Comparison of ENCODE assay signal across 1 cellular context in the genomic region with DNA sequence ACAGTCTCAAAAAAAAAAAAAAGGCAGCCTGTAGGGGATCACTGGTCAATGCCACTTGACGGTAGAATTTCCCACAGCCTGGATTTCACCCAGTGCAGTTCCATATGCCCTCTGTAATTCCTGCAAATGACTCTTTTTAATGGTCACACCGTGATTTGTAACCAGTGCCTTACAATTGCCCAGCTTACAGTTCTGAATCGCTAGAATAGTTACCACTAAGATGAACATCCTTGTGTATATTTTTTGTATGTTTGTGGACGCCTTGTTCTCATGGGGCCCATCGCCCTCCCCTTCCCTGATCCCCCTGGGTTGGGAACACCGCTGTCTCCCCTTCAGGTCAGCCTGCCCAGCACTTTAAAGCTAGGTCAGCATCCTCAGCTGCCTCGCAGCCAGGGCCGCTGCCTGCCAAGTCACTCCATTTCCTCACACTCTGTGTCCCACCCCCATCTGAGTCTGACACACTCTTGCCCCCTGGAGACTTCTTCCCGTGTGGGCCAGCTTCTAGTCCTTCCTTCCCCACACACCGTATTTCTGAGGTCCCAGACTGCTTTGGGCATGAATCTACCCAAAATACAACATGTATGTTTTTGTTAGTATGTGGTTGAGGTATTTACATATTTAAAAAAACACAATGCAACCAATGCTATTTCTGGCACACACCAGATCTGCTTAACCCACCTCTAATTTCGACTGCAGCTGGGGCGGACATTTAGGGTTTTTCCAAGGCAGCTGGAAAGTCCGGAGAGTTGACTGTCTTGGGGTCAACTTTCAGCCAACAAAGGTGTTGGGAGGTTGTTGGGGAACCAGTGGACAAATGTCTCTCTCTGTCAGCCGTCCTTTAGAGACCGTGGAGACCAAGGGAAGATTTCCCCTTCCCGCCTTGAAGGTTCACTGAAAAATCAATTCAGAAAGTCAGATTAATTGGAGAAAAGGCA.
TF ChIP-seq lines count a peak whose summit lies in the region.

No MANE protein-coding gene starts in this region.

TF ChIP-seq in GM12878, 131 proteins besides CTCF, POLR2A, EP300 and RAD21 (continued from another document and continues in another):
- TF ChIP-seq, protein P1, sequence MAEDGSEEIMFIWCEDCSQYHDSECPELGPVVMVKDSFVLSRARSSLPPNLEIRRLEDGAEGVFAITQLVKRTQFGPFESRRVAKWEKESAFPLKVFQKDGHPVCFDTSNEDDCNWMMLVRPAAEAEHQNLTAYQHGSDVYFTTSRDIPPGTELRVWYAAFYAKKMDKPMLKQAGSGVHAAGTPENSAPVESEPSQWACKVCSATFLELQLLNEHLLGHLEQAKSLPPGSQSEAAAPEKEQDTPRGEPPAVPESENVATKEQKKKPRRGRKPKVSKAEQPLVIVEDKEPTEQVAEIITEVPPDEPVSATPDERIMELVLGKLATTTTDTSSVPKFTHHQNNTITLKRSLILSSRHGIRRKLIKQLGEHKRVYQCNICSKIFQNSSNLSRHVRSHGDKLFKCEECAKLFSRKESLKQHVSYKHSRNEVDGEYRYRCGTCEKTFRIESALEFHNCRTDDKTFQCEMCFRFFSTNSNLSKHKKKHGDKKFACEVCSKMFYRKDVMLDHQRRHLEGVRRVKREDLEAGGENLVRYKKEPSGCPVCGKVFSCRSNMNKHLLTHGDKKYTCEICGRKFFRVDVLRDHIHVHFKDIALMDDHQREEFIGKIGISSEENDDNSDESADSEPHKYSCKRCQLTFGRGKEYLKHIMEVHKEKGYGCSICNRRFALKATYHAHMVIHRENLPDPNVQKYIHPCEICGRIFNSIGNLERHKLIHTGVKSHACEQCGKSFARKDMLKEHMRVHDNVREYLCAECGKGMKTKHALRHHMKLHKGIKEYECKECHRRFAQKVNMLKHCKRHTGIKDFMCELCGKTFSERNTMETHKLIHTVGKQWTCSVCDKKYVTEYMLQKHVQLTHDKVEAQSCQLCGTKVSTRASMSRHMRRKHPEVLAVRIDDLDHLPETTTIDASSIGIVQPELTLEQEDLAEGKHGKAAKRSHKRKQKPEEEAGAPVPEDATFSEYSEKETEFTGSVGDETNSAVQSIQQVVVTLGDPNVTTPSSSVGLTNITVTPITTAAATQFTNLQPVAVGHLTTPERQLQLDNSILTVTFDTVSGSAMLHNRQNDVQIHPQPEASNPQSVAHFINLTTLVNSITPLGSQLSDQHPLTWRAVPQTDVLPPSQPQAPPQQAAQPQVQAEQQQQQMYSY (CRISPR knock-in tag; IDR thresholded peaks at IDR 0.05) = no peak
- no peak for TF ChIP-seq ZNF24 (IDR thresholded peaks at IDR 0.05)
- TF ChIP-seq CBX3 (IDR thresholded peaks at IDR 0.05; ENCODE audit: borderline replicate concordance, low read depth) = no peak
- peak; percentile 97 for TF ChIP-seq ATF2 (IDR thresholded peaks at IDR 0.05; ENCODE audit: low read length)
- TF ChIP-seq, protein P2, sequence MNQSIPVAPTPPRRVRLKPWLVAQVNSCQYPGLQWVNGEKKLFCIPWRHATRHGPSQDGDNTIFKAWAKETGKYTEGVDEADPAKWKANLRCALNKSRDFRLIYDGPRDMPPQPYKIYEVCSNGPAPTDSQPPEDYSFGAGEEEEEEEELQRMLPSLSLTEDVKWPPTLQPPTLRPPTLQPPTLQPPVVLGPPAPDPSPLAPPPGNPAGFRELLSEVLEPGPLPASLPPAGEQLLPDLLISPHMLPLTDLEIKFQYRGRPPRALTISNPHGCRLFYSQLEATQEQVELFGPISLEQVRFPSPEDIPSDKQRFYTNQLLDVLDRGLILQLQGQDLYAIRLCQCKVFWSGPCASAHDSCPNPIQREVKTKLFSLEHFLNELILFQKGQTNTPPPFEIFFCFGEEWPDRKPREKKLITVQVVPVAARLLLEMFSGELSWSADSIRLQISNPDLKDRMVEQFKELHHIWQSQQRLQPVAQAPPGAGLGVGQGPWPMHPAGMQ (IDR thresholded peaks at IDR 0.05; ENCODE audit: borderline replicate concordance) = no peak
- peak; percentile 95; the same call in 1 of the 2 replicates for TF ChIP-seq CBX5 (IDR thresholded peaks at IDR 0.05; ENCODE audit: low read depth)
- TF ChIP-seq PML (IDR thresholded peaks at IDR 0.05; ENCODE audit: low read length) = peak; percentile 82
- TF ChIP-seq IRF4 (IDR thresholded peaks at IDR 0.05; ENCODE audit: low read depth, low read length) = peak; percentile 40; the same call in 1 of the 2 replicates
- peak; percentile 98 for TF ChIP-seq FOXM1 (IDR thresholded peaks at IDR 0.05; ENCODE audit: low read depth, low read length)
- TF ChIP-seq SMC3 (IDR thresholded peaks at IDR 0.05; ENCODE audit: borderline replicate concordance, low read length) = 0 out of 2 replicates have a peak, but pooled peaks have one; percentile 11
- TF ChIP-seq BACH1 (IDR thresholded peaks at IDR 0.05; ENCODE audit: borderline replicate concordance) = no peak; the same call in 1 of the 2 replicates
- TF ChIP-seq POU2F2 (IDR thresholded peaks at IDR 0.05; ENCODE audit: borderline replicate concordance, low read depth, low read length) = peak; percentile 98
- no peak for TF ChIP-seq USF1 (IDR thresholded peaks at IDR 0.05; ENCODE audit: borderline replicate concordance, extremely low read length, insufficient read depth, low read depth, low read length)
- peak; percentile 43 for TF ChIP-seq CREB1 (IDR thresholded peaks at IDR 0.05; ENCODE audit: low read depth)
- TF ChIP-seq HDAC6 (IDR thresholded peaks at IDR 0.05; ENCODE audit: unreplicated experiment) = no peak
- TF ChIP-seq, protein P3, sequence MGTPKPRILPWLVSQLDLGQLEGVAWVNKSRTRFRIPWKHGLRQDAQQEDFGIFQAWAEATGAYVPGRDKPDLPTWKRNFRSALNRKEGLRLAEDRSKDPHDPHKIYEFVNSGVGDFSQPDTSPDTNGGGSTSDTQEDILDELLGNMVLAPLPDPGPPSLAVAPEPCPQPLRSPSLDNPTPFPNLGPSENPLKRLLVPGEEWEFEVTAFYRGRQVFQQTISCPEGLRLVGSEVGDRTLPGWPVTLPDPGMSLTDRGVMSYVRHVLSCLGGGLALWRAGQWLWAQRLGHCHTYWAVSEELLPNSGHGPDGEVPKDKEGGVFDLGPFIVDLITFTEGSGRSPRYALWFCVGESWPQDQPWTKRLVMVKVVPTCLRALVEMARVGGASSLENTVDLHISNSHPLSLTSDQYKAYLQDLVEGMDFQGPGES (IDR thresholded peaks at IDR 0.05) = no peak
- no peak for TF ChIP-seq SREBF2 (IDR thresholded peaks at IDR 0.05; ENCODE audit: low read length)
- TF ChIP-seq MEF2B (IDR thresholded peaks at IDR 0.05; ENCODE audit: partially characterized antibody, poor library complexity, severe bottlenecking) = peak; percentile 100
- no peak for TF ChIP-seq ZNF207 (IDR thresholded peaks at IDR 0.05; ENCODE audit: borderline replicate concordance)
- no peak; the same call in 1 of the 2 replicates for TF ChIP-seq RB1 (IDR thresholded peaks at IDR 0.05; ENCODE audit: borderline replicate concordance)
- TF ChIP-seq, protein P4, sequence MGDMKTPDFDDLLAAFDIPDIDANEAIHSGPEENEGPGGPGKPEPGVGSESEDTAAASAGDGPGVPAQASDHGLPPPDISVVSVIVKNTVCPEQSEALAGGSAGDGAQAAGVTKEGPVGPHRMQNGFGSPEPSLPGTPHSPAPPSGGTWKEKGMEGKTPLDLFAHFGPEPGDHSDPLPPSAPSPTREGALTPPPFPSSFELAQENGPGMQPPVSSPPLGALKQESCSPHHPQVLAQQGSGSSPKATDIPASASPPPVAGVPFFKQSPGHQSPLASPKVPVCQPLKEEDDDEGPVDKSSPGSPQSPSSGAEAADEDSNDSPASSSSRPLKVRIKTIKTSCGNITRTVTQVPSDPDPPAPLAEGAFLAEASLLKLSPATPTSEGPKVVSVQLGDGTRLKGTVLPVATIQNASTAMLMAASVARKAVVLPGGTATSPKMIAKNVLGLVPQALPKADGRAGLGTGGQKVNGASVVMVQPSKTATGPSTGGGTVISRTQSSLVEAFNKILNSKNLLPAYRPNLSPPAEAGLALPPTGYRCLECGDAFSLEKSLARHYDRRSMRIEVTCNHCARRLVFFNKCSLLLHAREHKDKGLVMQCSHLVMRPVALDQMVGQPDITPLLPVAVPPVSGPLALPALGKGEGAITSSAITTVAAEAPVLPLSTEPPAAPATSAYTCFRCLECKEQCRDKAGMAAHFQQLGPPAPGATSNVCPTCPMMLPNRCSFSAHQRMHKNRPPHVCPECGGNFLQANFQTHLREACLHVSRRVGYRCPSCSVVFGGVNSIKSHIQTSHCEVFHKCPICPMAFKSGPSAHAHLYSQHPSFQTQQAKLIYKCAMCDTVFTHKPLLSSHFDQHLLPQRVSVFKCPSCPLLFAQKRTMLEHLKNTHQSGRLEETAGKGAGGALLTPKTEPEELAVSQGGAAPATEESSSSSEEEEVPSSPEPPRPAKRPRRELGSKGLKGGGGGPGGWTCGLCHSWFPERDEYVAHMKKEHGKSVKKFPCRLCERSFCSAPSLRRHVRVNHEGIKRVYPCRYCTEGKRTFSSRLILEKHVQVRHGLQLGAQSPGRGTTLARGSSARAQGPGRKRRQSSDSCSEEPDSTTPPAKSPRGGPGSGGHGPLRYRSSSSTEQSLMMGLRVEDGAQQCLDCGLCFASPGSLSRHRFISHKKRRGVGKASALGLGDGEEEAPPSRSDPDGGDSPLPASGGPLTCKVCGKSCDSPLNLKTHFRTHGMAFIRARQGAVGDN (IDR thresholded peaks at IDR 0.05) = peak; percentile 78
- TF ChIP-seq ZNF274 (IDR thresholded peaks at IDR 0.05; ENCODE audit: insufficient read depth, insufficient read length) = no peak
- no peak; the same call in 1 of the 2 replicates for TF ChIP-seq ZSCAN29 (IDR thresholded peaks at IDR 0.05)
- TF ChIP-seq SP1 (IDR thresholded peaks at IDR 0.05; ENCODE audit: low read depth, low read length) = peak; percentile 46
- TF ChIP-seq NBN (IDR thresholded peaks at IDR 0.05) = peak; percentile 79
- TF ChIP-seq FOXK2 (IDR thresholded peaks at IDR 0.05) = no peak
- TF ChIP-seq ZBTB11 (CRISPR knock-in tag; IDR thresholded peaks at IDR 0.05) = no peak
- TF ChIP-seq GABPA (IDR thresholded peaks at IDR 0.05; ENCODE audit: low read depth) = no peak
- peak; percentile 80 to 90 for TF ChIP-seq IKZF2 (IDR thresholded peaks at IDR 0.05)
- no peak for TF ChIP-seq ATF3 (IDR thresholded peaks at IDR 0.05; ENCODE audit: borderline replicate concordance, extremely low read depth, low read depth, low read length)
- peak; percentile 92 for TF ChIP-seq ZNF384 (IDR thresholded peaks at IDR 0.05; ENCODE audit: borderline replicate concordance, low read depth, low read length)
- TF ChIP-seq, protein P5, sequence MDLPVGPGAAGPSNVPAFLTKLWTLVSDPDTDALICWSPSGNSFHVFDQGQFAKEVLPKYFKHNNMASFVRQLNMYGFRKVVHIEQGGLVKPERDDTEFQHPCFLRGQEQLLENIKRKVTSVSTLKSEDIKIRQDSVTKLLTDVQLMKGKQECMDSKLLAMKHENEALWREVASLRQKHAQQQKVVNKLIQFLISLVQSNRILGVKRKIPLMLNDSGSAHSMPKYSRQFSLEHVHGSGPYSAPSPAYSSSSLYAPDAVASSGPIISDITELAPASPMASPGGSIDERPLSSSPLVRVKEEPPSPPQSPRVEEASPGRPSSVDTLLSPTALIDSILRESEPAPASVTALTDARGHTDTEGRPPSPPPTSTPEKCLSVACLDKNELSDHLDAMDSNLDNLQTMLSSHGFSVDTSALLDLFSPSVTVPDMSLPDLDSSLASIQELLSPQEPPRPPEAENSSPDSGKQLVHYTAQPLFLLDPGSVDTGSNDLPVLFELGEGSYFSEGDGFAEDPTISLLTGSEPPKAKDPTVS (IDR thresholded peaks at IDR 0.05; ENCODE audit: low read depth, low read length) = no peak
- TF ChIP-seq BMI1 (IDR thresholded peaks at IDR 0.05; ENCODE audit: borderline replicate concordance) = 0 out of 2 replicates have a peak, but pooled peaks have one; percentile 32
